25 cellular contexts compared by ENCODE assay signal in the genomic region with DNA sequence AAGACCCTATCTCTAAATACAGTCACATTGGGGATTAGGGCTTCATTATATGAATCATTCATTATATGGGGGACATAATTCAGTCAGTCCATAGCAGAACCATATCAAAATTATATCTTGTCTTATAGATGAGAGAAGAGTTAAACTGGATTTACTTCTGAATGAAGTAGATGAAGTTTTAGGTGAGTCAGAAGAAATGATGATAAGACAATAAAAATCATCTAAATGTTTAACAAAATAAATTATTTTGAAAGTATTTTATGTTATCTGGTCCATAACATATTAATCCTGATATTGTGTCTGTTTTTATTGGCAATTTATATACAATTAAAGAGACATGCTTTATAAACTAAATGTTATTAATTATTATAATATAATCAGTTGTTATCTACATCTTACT.
DNase-seq lines count a peak whose midpoint lies in the region; ATAC-seq, FAIRE-seq and TF ChIP-seq lines count a peak whose summit lies in the region.
"Had no signal": no experiment of that assay in that cellular context is flagged by ENCODE, and none has a peak within 500 bp of the region (broad histone marks: within the 10 kb centered on the region; RNA-seq: fewer than 3 reads in every experiment).

No MANE protein-coding gene starts in this region.

- no peak for ATAC-seq in A549
- no peak for ATAC-seq in K562
- ATAC-seq: GM12878 had no signal

- intact Hi-C loops in K562 (cut with micrococcal nuclease): no loop called here

- H3K9me3 ChIP-seq in A549 (peaks cover 10% of the 10 kb centered on the region), K562 (replicated peaks; ENCODE audit: control insufficient read depth, insufficient read depth, low read depth, low read length) (no peaks in the 10 kb centered on the region; the same call in 1 of the 2 replicates), small intestine (ENCODE audit: control insufficient read depth, low read depth) (no peaks in the 10 kb centered on the region)
- H3K9me3 ChIP-seq: BE2C, BLaER1 had no signal

- POLR2A ChIA-PET in A549 (lab: Yijun Ruan, JAX) (no interaction called here), K562 (lab: Yijun Ruan, JAX) (interaction anchor here (2.9 kb wide), 1 partner anchor 13 kb away, joined by 7 read pairs; no protein-coding TSS in a partner anchor)

- TF ChIP-seq EP300 in A549 (IDR thresholded peaks at IDR 0.05) (no peak), K562 (IDR thresholded peaks at IDR 0.05; ENCODE audit: low read length) (no peak)

- H3K4me1 ChIP-seq in A549 (no peaks in the 10 kb centered on the region), K562 (replicated peaks in 1 of 2; ENCODE audit: control insufficient read depth in 2 of 2, insufficient read depth in 2 of 2, low read length in 2 of 2) (no peaks in the 10 kb centered on the region), small intestine (ENCODE audit: control insufficient read depth in 2 of 2, insufficient read depth in 1 of 2, low read depth in 1 of 2, low read length in 1 of 2) (no peaks in the 10 kb centered on the region)
- H3K4me1 ChIP-seq: BE2C, BLaER1 had no signal

- CTCF ChIA-PET in A549 (lab: Yijun Ruan, JAX) (no interaction called here), K562 (lab: Yijun Ruan, JAX; ENCODE audit: low intra/inter-chr PET ratio) (no interaction called here)

- peak; percentile 51 for FAIRE-seq in A204.1 (lab: Jason Lieb, UNC)
- no peak for FAIRE-seq in A549 (lab: Jason Lieb, UNC)
- FAIRE-seq in K562 (lab: Jason Lieb, UNC): no peak
- peak; percentile 41 for FAIRE-seq in small intestine (lab: Jason Lieb, UNC)
- FAIRE-seq: GM12878, GM12892, GM18507 had no signal

- TF ChIP-seq RAD21 in A549 (conservative IDR thresholded peaks at IDR 0.05 in 1 of 2, IDR thresholded peaks at IDR 0.05 in 1 of 2) (no peak), K562 (CRISPR knock-in tag; conservative IDR thresholded peaks at IDR 0.05 in 1 of 2, IDR thresholded peaks at IDR 0.05 in 1 of 2) (no peak)

- H3K4me2 ChIP-seq in A549 (no peak overlapping the region), K562 (ENCODE audit: insufficient read depth, low read length) (no peak overlapping the region)
- H3K4me2 ChIP-seq: BLaER1 had no signal

- no peak overlapping the region for H3K4me3 ChIP-seq in A549
- no peak overlapping the region for H3K4me3 ChIP-seq in K562
- H3K4me3 ChIP-seq in small intestine (ENCODE audit: low read depth in 1 of 2, low read length in 2 of 2): no peak overlapping the region
- H3K4me3 ChIP-seq: BLaER1, GM12878 had no signal

- no peak overlapping the region for H2AFZ ChIP-seq in K562 (ENCODE audit: low read depth, low read length)

- no peaks in the 10 kb centered on the region for H4K20me1 ChIP-seq in K562 (replicated peaks; ENCODE audit: control insufficient read depth, insufficient read depth, low read length)
- H4K20me1 ChIP-seq: BLaER1 had no signal

- TF ChIP-seq POLR2A in A549 (IDR thresholded peaks at IDR 0.05; ENCODE audit: low read length) (no peak), K562 (conservative IDR thresholded peaks at IDR 0.05) (no peak)

- in situ Hi-C loops in K562 (cut with MboI): no loop called here

- H3K79me2 ChIP-seq in K562 (ENCODE audit: control insufficient read depth, insufficient read depth, low read length): no peaks in the 10 kb centered on the region

- DNase-seq in A549 (ENCODE audit: low read depth in 1 of 2, low spot score in 1 of 2): no peak
- DNase-seq in K562 (ENCODE audit: extremely low read depth in 1 of 4, low spot score in 3 of 4): no peak
- no peak for DNase-seq in small intestine
- no peak for DNase-seq in effector CD4-positive, alpha-beta T cell
- no peak for DNase-seq in GM10266 (ENCODE audit: extremely low spot score)
- no peak for DNase-seq in NCI-H128 (lab: John Stamatoyannopoulos, UW; ENCODE audit: unreplicated experiment)
- DNase-seq: 8988T; ACHN; BE2C; C1 segment of cervical spinal cord; CD4-positive, alpha-beta memory T cell; CD4-positive, CD25-positive, alpha-beta regulatory T cell; CD8-positive, alpha-beta memory T cell; COR-L47; DMS 273 treated with DMSO at 0.1 percent for 48 hours; DMS153; DMS79; DND-41; EL; GF-D8 had no signal

- no peaks in the 10 kb centered on the region for H3K9me1 ChIP-seq in K562 (ENCODE audit: control insufficient read depth, insufficient read depth, low read length)

- no peak overlapping the region for H3K9ac ChIP-seq in K562 (ENCODE audit: insufficient read depth in 1 of 2, low read depth in 2 of 2, low read length in 2 of 2)
- H3K9ac ChIP-seq: BLaER1 had no signal

- no peaks in the 10 kb centered on the region for H3K36me3 ChIP-seq in K562 (ENCODE audit: control insufficient read depth, insufficient read depth, low read length)
- no peaks in the 10 kb centered on the region for H3K36me3 ChIP-seq in small intestine (ENCODE audit: control insufficient read depth in 2 of 2, insufficient read depth in 2 of 2, low read length in 2 of 2)
- H3K36me3 ChIP-seq: BE2C, BLaER1 had no signal

- H3K27me3 ChIP-seq in K562 (ENCODE audit: control insufficient read depth in 2 of 2, insufficient read depth in 2 of 2, low read length in 2 of 2) (no peaks in the 10 kb centered on the region; a peak in 1 of 5 replicates), small intestine (ENCODE audit: control insufficient read depth in 2 of 2, insufficient read depth in 2 of 2, low read length in 2 of 2) (no peaks in the 10 kb centered on the region)
- H3K27me3 ChIP-seq: BLaER1 had no signal

- H3K27ac ChIP-seq in A549 (no peak overlapping the region), K562 (ENCODE audit: extremely low read depth, low read depth, low read length) (no peak overlapping the region), small intestine (ENCODE audit: low read depth in 1 of 2, low read length in 1 of 2) (no peak overlapping the region)
- H3K27ac ChIP-seq: BLaER1 had no signal

- BruUV-seq in K562 (replicated peaks; lab: Mats Ljungman, UMichigan): no TSS peak

- no peak for TF ChIP-seq CTCF in A549 (IDR thresholded peaks at IDR 0.05)
- TF ChIP-seq CTCF in K562 (IDR thresholded peaks at IDR 0.05 in 2 of 3, conservative IDR thresholded peaks at IDR 0.05 in 1 of 3; ENCODE audit: insufficient read depth in 2 of 3, low read depth in 1 of 3, low read length in 3 of 3): no peak
- TF ChIP-seq CTCF in GM10266 (IDR thresholded peaks at IDR 0.05; ENCODE audit: control insufficient read depth, insufficient read depth, low read depth, missing control alignments): no peak

TF ChIP-seq in A549, 52 proteins besides CTCF, POLR2A, EP300 and RAD21:
- TF ChIP-seq ZFP36 (IDR thresholded peaks at IDR 0.05; ENCODE audit: borderline replicate concordance, partially characterized antibody): no peak
- TF ChIP-seq CEBPB (IDR thresholded peaks at IDR 0.05): no peak
- no peak for TF ChIP-seq TP53 (CRISPR knock-in tag; IDR thresholded peaks at IDR 0.05)
- TF ChIP-seq MAFK (IDR thresholded peaks at IDR 0.05; ENCODE audit: partially characterized antibody): peak; percentile 53
- TF ChIP-seq POLR2AphosphoS2 (conservative IDR thresholded peaks at IDR 0.05; ENCODE audit: low read length): no peak
- no peak for TF ChIP-seq EHMT2 (IDR thresholded peaks at IDR 0.05; ENCODE audit: low read depth)
- TF ChIP-seq, protein P1, sequence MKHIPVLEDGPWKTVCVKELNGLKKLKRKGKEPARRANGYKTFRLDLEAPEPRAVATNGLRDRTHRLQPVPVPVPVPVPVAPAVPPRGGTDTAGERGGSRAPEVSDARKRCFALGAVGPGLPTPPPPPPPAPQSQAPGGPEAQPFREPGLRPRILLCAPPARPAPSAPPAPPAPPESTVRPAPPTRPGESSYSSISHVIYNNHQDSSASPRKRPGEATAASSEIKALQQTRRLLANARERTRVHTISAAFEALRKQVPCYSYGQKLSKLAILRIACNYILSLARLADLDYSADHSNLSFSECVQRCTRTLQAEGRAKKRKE (CRISPR knock-in tag; IDR thresholded peaks at IDR 0.05; ENCODE audit: low read depth): no peak
TF ChIP-seq in A549: peak in this region for 1.

TF ChIP-seq in K562, 482 proteins besides CTCF, POLR2A, EP300 and RAD21:
- TF ChIP-seq, protein P2, sequence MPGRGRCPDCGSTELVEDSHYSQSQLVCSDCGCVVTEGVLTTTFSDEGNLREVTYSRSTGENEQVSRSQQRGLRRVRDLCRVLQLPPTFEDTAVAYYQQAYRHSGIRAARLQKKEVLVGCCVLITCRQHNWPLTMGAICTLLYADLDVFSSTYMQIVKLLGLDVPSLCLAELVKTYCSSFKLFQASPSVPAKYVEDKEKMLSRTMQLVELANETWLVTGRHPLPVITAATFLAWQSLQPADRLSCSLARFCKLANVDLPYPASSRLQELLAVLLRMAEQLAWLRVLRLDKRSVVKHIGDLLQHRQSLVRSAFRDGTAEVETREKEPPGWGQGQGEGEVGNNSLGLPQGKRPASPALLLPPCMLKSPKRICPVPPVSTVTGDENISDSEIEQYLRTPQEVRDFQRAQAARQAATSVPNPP (IDR thresholded peaks at IDR 0.05; ENCODE audit: borderline replicate concordance, insufficient read depth, insufficient read length): no peak
- TF ChIP-seq ZNF316 (IDR thresholded peaks at IDR 0.05) (peak; percentile 74), RBM15 (IDR thresholded peaks at IDR 0.05; ENCODE audit: insufficient read depth, low read length) (no peak), C11orf30 (IDR thresholded peaks at IDR 0.05; ENCODE audit: low read depth) (peak; percentile 44; the same call in 1 of the 2 replicates)
TF ChIP-seq in K562: peak in this region for 2.
